ENCODE assay signal across 9 cellular contexts in genomic region chr1:226644541-226645176, GRCh38.
A peak's percentile ranks its signal among the peaks of the same experiment; 100 is the strongest.
DNase-seq lines count a peak whose midpoint lies in the region; ATAC-seq and TF ChIP-seq lines count a peak whose summit lies in the region.
"Had no signal": no experiment of that assay in that cellular context is flagged by ENCODE, and none has a peak within 500 bp of the region (broad histone marks: within the 10 kb centered on the region; RNA-seq: fewer than 3 reads in every experiment).

No MANE protein-coding gene starts in this region.

- H3K79me2 ChIP-seq in osteoblast (ENCODE audit: insufficient read depth, low read length) = no peaks in the 10 kb centered on the region

- H4K91ac ChIP-seq in IMR-90 (ENCODE audit: insufficient read depth, low read depth, low read length) = no peak overlapping the region

- H3K36me3 Mint-ChIP-seq in CD8-positive, alpha-beta T cell = peaks cover 72% of the 10 kb centered on the region
- peaks cover 35% of the 10 kb centered on the region for H3K36me3 Mint-ChIP-seq in central memory CD8-positive, alpha-beta T cell (ENCODE audit: insufficient read depth)

- in situ Hi-C loops in IMR-90 (cut with MboI; ENCODE audit: low sequenced_read_pairs) = no loop called here

- H3K9me3 Mint-ChIP-seq in CD8-positive, alpha-beta T cell = no peaks in the 10 kb centered on the region
- no peaks in the 10 kb centered on the region for H3K9me3 Mint-ChIP-seq in central memory CD8-positive, alpha-beta T cell

- WGBS in IMR-90 (ENCODE audit: extremely low coverage in 2 of 2, insufficient read length in 1 of 2), 2 experiments = 95% methylated on average over 7 of the region's 10 CpGs; no CpG with 5 or more reads in 1 of the 2 experiments

- TF ChIP-seq POLR2A in IMR-90 (IDR thresholded peaks at IDR 0.05; ENCODE audit: low read depth, low read length) = no peak

- no peaks in the 10 kb centered on the region for H3K27me3 ChIP-seq in CD8-positive, alpha-beta T cell (ENCODE audit: insufficient read depth, low read length)
- H3K27me3 ChIP-seq in IMR-90 (ENCODE audit: control insufficient read depth, insufficient read depth, low read length) (no peaks in the 10 kb centered on the region), osteoblast (ENCODE audit: insufficient read depth, low read length) (no peaks in the 10 kb centered on the region)

- no peaks in the 10 kb centered on the region for H3K9me3 ChIP-seq in CD8-positive, alpha-beta T cell (ENCODE audit: low read length)
- H3K9me3 ChIP-seq in IMR-90 (ENCODE audit: control insufficient read depth, insufficient read depth, low read length) (no peaks in the 10 kb centered on the region), osteoblast (ENCODE audit: low read depth, low read length) (no peaks in the 10 kb centered on the region)

- no peak overlapping the region for H3K9ac ChIP-seq in IMR-90 (ENCODE audit: low read depth, low read length)

- peak in 2 of 7 experiments; percentile 38 to 54 for DNase-seq in CD8-positive, alpha-beta T cell
- DNase-seq in IMR-90 (peak; percentile 42), osteoblast (ENCODE audit: insufficient read length, low spot score, missing footprints) (peak; percentile 87), NCI-H345 treated with DMSO at 0.1 percent for 48 hours (lab: John Stamatoyannopoulos, UW; ENCODE audit: unreplicated experiment) (no peak), activated gamma-delta T cell (lab: John Stamatoyannopoulos, UW) (no peak)
- no peak for DNase-seq in central memory CD8-positive, alpha-beta T cell (ENCODE audit: low spot score in 2 of 2)
- DNase-seq: mammary epithelial cell, NCI-H1417 treated with DMSO at 0.1 percent for 48 hours had no signal

- H3K23ac ChIP-seq in IMR-90 (ENCODE audit: low read depth, low read length) = no peak overlapping the region

- H3K4me3 Mint-ChIP-seq in CD8-positive, alpha-beta T cell = peak overlapping the region; percentile 63
- H3K4me3 Mint-ChIP-seq in central memory CD8-positive, alpha-beta T cell = peak overlapping the region; percentile 52

- H3K9me1 ChIP-seq in IMR-90 (ENCODE audit: insufficient read depth, low read length) = peaks cover 9% of the 10 kb centered on the region

- H3K4ac ChIP-seq in IMR-90 (ENCODE audit: low read depth, low read length) = no peak overlapping the region

- intact Hi-C loops in CD8-positive, alpha-beta T cell (cut with DNase I, micrococcal nuclease) = loop anchor here (1.0 to 2.0 kb wide), 2 partner anchors 14 to 42 kb away; no protein-coding TSS in a partner anchor
- intact Hi-C loops in IMR-90 (cut with micrococcal nuclease) = no loop called here

- TF ChIP-seq RAD21 in IMR-90 (IDR thresholded peaks at IDR 0.05; ENCODE audit: low read length) = no peak

- no peak overlapping the region for H2BK120ac ChIP-seq in IMR-90 (ENCODE audit: low read depth, low read length)

- no peaks in the 10 kb centered on the region for H3K79me1 ChIP-seq in IMR-90 (ENCODE audit: low read depth in 1 of 2, low read length in 2 of 2)

- no peak overlapping the region for H4K8ac ChIP-seq in IMR-90 (ENCODE audit: low read depth in 2 of 2, low read length in 2 of 2)

- H3K14ac ChIP-seq in IMR-90 (replicated peaks; ENCODE audit: low read depth, low read length) = no peak overlapping the region

- dilution Hi-C loops in IMR-90 (cut with HindIII; ENCODE audit: low sequenced_read_pairs, unreplicated experiment) = no loop called here

- no TSS peak for BruUV-seq in IMR-90 (replicated peaks; lab: Mats Ljungman, UMichigan)

- H4K5ac ChIP-seq in IMR-90 (ENCODE audit: low read depth, low read length) = no peak overlapping the region

- peak overlapping the region; percentile 67 for H2AK9ac ChIP-seq in IMR-90 (replicated peaks; ENCODE audit: low read depth, low read length, poor library complexity)

- H3K4me3 ChIP-seq in CD8-positive, alpha-beta T cell (ENCODE audit: low read depth, low read length) = peak overlapping the region; percentile 17
- no peak overlapping the region for H3K4me3 ChIP-seq in IMR-90 (ENCODE audit: insufficient read depth, low read depth, low read length)
- H3K4me3 ChIP-seq in osteoblast (ENCODE audit: insufficient read depth, low read length) = no peak overlapping the region

- peaks cover 63% of the 10 kb centered on the region for H3K4me1 ChIP-seq in CD8-positive, alpha-beta T cell (ENCODE audit: insufficient read depth, low read length)
- H3K4me1 ChIP-seq in IMR-90 (ENCODE audit: control insufficient read depth, insufficient read depth, low read length) = peaks cover 22% of the 10 kb centered on the region
- H3K4me1 ChIP-seq in osteoblast (ENCODE audit: insufficient read depth, low read length) = peaks cover 11% of the 10 kb centered on the region

- H3K36me3 ChIP-seq in CD8-positive, alpha-beta T cell (ENCODE audit: insufficient read depth, low read length) = peaks cover 76% of the 10 kb centered on the region
- H3K36me3 ChIP-seq in IMR-90 (ENCODE audit: control insufficient read depth, insufficient read depth, low read length) (peaks cover 7% of the 10 kb centered on the region), osteoblast (ENCODE audit: insufficient read depth, low read length) (no peaks in the 10 kb centered on the region)

- H2BK20ac ChIP-seq in IMR-90 (ENCODE audit: low read depth, low read length) = no peak overlapping the region

- CTCF ChIA-PET in CD8-positive, alpha-beta T cell (lab: Charles Lee) = interaction anchor here (0.8 to 4.9 kb wide), 15 partner anchors 9 to 184 kb away, joined by 3 to 33 read pairs (median 6); no protein-coding TSS in a partner anchor
- CTCF ChIA-PET in IMR-90 (lab: Yijun Ruan, JAX) = no interaction called here

- H2AK5ac ChIP-seq in IMR-90 (ENCODE audit: low read depth, low read length) = peak overlapping the region; percentile 43; the same call in 1 of the 2 replicates

- no peak overlapping the region for H2BK15ac ChIP-seq in IMR-90 (ENCODE audit: low read depth, low read length)

- H3K18ac ChIP-seq in IMR-90 (ENCODE audit: low read depth, low read length) = no peak overlapping the region

- peak overlapping the region; percentile 89 for H3K27ac Mint-ChIP-seq in CD8-positive, alpha-beta T cell
- peak overlapping the region; percentile 79 for H3K27ac Mint-ChIP-seq in central memory CD8-positive, alpha-beta T cell (ENCODE audit: low read depth)

- H2BK5ac ChIP-seq in IMR-90 (ENCODE audit: low read depth, low read length, poor library complexity, severe bottlenecking) = no peak overlapping the region

- no peak for TF ChIP-seq CTCF in CD8-positive, alpha-beta T cell (IDR thresholded peaks at IDR 0.05)
- TF ChIP-seq CTCF in IMR-90 (conservative IDR thresholded peaks at IDR 0.05; ENCODE audit: low read depth, low read length) (no peak), osteoblast (IDR thresholded peaks at IDR 0.05; ENCODE audit: extremely low read depth, low read depth, low read length) (no peak)

- H4K20me1 ChIP-seq in IMR-90 (ENCODE audit: insufficient read depth, low read length) (no peaks in the 10 kb centered on the region), osteoblast (ENCODE audit: insufficient read depth, low read length) (no peaks in the 10 kb centered on the region)

- H2AFZ ChIP-seq in IMR-90 (replicated peaks; ENCODE audit: low read length, poor library complexity) = peak overlapping the region; percentile 63
- no peak overlapping the region for H2AFZ ChIP-seq in osteoblast (ENCODE audit: low read length)

- H3K56ac ChIP-seq in IMR-90 (ENCODE audit: extremely low read depth, insufficient read depth, low read length) = no peak overlapping the region

- peaks cover 66% of the 10 kb centered on the region for H3K4me1 Mint-ChIP-seq in CD8-positive, alpha-beta T cell (ENCODE audit: low read depth)
- H3K4me1 Mint-ChIP-seq in central memory CD8-positive, alpha-beta T cell = peaks cover 66% of the 10 kb centered on the region

- H3K4me2 ChIP-seq in IMR-90 (ENCODE audit: low read depth, low read length) (no peak overlapping the region), osteoblast (ENCODE audit: insufficient read depth, low read length) (no peak overlapping the region)

- H3K27me3 Mint-ChIP-seq in CD8-positive, alpha-beta T cell (ENCODE audit: low read depth) = no peaks in the 10 kb centered on the region
- H3K27me3 Mint-ChIP-seq in central memory CD8-positive, alpha-beta T cell = no peaks in the 10 kb centered on the region

- peak overlapping the region; percentile 25 for H3K27ac ChIP-seq in CD8-positive, alpha-beta T cell (ENCODE audit: low read depth, low read length)
- H3K27ac ChIP-seq in IMR-90 (ENCODE audit: insufficient read depth, low read length) = no peak overlapping the region
- H3K27ac ChIP-seq in osteoblast (ENCODE audit: low read depth, low read length) = no peak overlapping the region

- ATAC-seq in CD8-positive, alpha-beta T cell = no peak
- ATAC-seq in IMR-90 (ENCODE audit: low read depth) (no peak), HG03442 (IDR thresholded peaks at IDR 0.05; ENCODE audit: unreplicated experiment) (no peak)
- no peak for ATAC-seq in central memory CD8-positive, alpha-beta T cell (replicated peaks; ENCODE audit: extremely low read depth, poor library complexity, severe bottlenecking)

- POLR2A ChIA-PET in CD8-positive, alpha-beta T cell (lab: Charles Lee) = interaction anchor here (0.7 to 1.9 kb wide), 7 partner anchors 9 to 94 kb away, joined by 3 to 10 read pairs (median 5); partner anchors contain the start of gene ITPKB
- POLR2A ChIA-PET in IMR-90 (lab: Charles Lee; ENCODE audit: unreplicated experiment) = no interaction called here

TF ChIP-seq in IMR-90, 13 proteins besides CTCF, POLR2A, EP300 and RAD21:
- TF ChIP-seq FOS (IDR thresholded peaks at IDR 0.05; ENCODE audit: low read depth, low read length) (peak; percentile 27; the same call in 1 of the 2 replicates), USF2 (IDR thresholded peaks at IDR 0.05; ENCODE audit: low read depth, low read length) (no peak)

Comparison
In these comparisons a context has a peak if more than half of its experiments do, and no peak if none do; other contexts are left out.
1. DNase-seq: peak in IMR-90 (single experiment) and osteoblast (single experiment); none in central memory CD8-positive, alpha-beta T cell (0 of 2), NCI-H345 treated with DMSO at 0.1 percent for 48 hours (single experiment) and activated gamma-delta T cell (single experiment).